ENCODE assay signal across 18 cellular contexts in the genomic region with DNA sequence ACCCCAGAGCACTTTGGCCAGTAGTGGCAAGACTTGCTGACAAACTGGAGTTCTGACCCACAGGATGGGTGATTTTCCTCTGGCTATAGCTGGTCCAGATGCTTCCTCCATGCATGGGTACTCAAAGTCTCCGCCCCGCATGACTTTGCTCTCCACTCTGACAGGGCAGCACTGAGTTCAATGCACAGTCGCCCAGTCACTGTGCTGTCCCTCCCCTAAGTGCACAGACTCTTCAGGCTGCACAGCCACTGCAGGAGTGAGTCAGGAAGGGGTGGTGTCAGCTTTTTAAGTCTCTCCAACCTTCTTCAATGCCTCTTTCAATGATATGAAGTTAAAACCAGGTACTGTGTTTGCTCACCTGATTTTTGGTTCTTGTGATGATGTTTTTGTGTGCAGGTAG. TPM values are rescaled to one million over a fixed set of nuclear protein-coding genes. Genes with fewer than 3 reads are reported as not detected.
DNase-seq lines count a peak whose midpoint lies in the region; ATAC-seq and TF ChIP-seq lines count a peak whose summit lies in the region.
"Had no signal": no experiment of that assay in that cellular context is flagged by ENCODE, and none has a peak within 500 bp of the region (broad histone marks: within the 10 kb centered on the region; RNA-seq: fewer than 3 reads in every experiment).

No MANE protein-coding gene starts in this region.

- WGBS in GM23248 (ENCODE audit: low coverage in 1 of 2, low lambda C conversion rate in 2 of 2, missing lambda C conversion rate in 2 of 2), 2 experiments: 82 to 94% methylated on average over 3 of the region's 3 CpGs

- H3K9me2 ChIP-seq in GM23248 (ENCODE audit: insufficient read depth): no peaks in the 10 kb centered on the region
- H3K9me2 ChIP-seq in PC-3 (replicated peaks; ENCODE audit: low read length): no peaks in the 10 kb centered on the region
- H3K9me2 ChIP-seq: SK-N-SH had no signal

- in situ Hi-C loops in GM23248 (cut with MboI): no loop called here

- TF ChIP-seq CTCF in PC-3 (conservative IDR thresholded peaks at IDR 0.05; ENCODE audit: low read depth, low read length): no peak
- no peak for TF ChIP-seq CTCF in endothelial cell (IDR thresholded peaks at IDR 0.05; ENCODE audit: unreplicated experiment)
- no peak for TF ChIP-seq CTCF in left lung (IDR thresholded peaks at IDR 0.05)

- H3K79me2 ChIP-seq in GM23248 (ENCODE audit: insufficient read depth) (no peaks in the 10 kb centered on the region), PC-3 (ENCODE audit: low read length) (no peaks in the 10 kb centered on the region)

- H3K4me1 ChIP-seq in GM23248 (ENCODE audit: insufficient read depth): no peaks in the 10 kb centered on the region
- no peaks in the 10 kb centered on the region for H3K4me1 ChIP-seq in PC-3 (ENCODE audit: insufficient read depth, low read length)
- H3K4me1 ChIP-seq in left lung: no peaks in the 10 kb centered on the region

- no peaks in the 10 kb centered on the region for H3K9me3 ChIP-seq in GM23248 (ENCODE audit: low read depth)
- no peaks in the 10 kb centered on the region for H3K9me3 ChIP-seq in PC-3 (ENCODE audit: low read length)
- peaks cover 0 to 14% of the 10 kb centered on the region in 2 donors for H3K9me3 ChIP-seq in left lung
- H3K9me3 ChIP-seq: SK-N-SH had no signal

- H3F3A ChIP-seq in GM23248 (ENCODE audit: insufficient read depth): no peaks in the 10 kb centered on the region
- no peaks in the 10 kb centered on the region for H3F3A ChIP-seq in PC-3 (ENCODE audit: low read length, unreplicated experiment)

- H3K27ac ChIP-seq in GM23248 (no peak overlapping the region), PC-3 (ENCODE audit: low read length) (no peak overlapping the region), left lung (no peak overlapping the region)

- H3K36me3 ChIP-seq in GM23248 (ENCODE audit: low read depth) (no peaks in the 10 kb centered on the region), PC-3 (ENCODE audit: low read depth, low read length) (no peaks in the 10 kb centered on the region), left lung (no peaks in the 10 kb centered on the region)
- H3K36me3 ChIP-seq: MG63 had no signal

- H3K4me1 Mint-ChIP-seq in endothelial cell (ENCODE audit: unreplicated experiment): no peaks in the 10 kb centered on the region
- H3K4me1 Mint-ChIP-seq: CD4-positive, alpha-beta memory T cell had no signal

- H3K9ac ChIP-seq in GM23248 (no peak overlapping the region), PC-3 (ENCODE audit: low read length) (no peak overlapping the region)
- H3K9ac ChIP-seq: SK-N-SH had no signal

- no peaks in the 10 kb centered on the region for H4K20me1 ChIP-seq in GM23248 (ENCODE audit: insufficient read depth)
- no peaks in the 10 kb centered on the region for H4K20me1 ChIP-seq in PC-3 (ENCODE audit: low read length)

- no TSS peak for BruUV-seq in PC-3 (replicated peaks; lab: Mats Ljungman, UMichigan)

- no peak for ATAC-seq in PC-3
- ATAC-seq in left lung: peak; percentile 23
- ATAC-seq in SK-N-SH treated with all-trans-retinoic acid at 6 μM for 48 hours: no peak
- ATAC-seq: Panc1 had no signal

- H2AFZ ChIP-seq in GM23248 (no peak overlapping the region), PC-3 (ENCODE audit: low read length) (no peak overlapping the region)

- no peaks in the 10 kb centered on the region for H3K36me3 Mint-ChIP-seq in endothelial cell (ENCODE audit: low read depth, unreplicated experiment)

- H3K27me3 Mint-ChIP-seq in endothelial cell (ENCODE audit: unreplicated experiment): peaks cover 3% of the 10 kb centered on the region

- DNase-seq in GM23248 (peak; percentile 1), PC-3 (peak; percentile 17), endothelial cell (ENCODE audit: low spot score) (no peak), left lung (no peak), ureter (ENCODE audit: low spot score) (no peak), GM19238 (ENCODE audit: insufficient read length, low spot score) (no peak)
- DNase-seq: CD4-positive, alpha-beta memory T cell; DMS79 treated with DMSO at 0.1 percent for 48 hours; H7; MG63; NCI-H1092; NCI-H146; NCI-H2081; NCI-H748 treated with DMSO at 0.1 percent for 48 hours; Right ventricle myocardium superior; SK-N-SH had no signal

- H3K4me2 ChIP-seq in GM23248 (ENCODE audit: unreplicated experiment) (no peak overlapping the region), PC-3 (ENCODE audit: low read length) (no peak overlapping the region)
- H3K4me2 ChIP-seq: SK-N-SH had no signal

- H3K4me3 Mint-ChIP-seq in endothelial cell (ENCODE audit: unreplicated experiment): no peak overlapping the region
- H3K4me3 Mint-ChIP-seq: CD4-positive, alpha-beta memory T cell had no signal

- H3K27me3 ChIP-seq in GM23248 (replicated peaks; ENCODE audit: insufficient read depth) (no peaks in the 10 kb centered on the region), PC-3 (ENCODE audit: low read length) (no peaks in the 10 kb centered on the region), left lung (no peaks in the 10 kb centered on the region)
- H3K27me3 ChIP-seq: MG63 had no signal

- H3K27ac Mint-ChIP-seq in endothelial cell (ENCODE audit: unreplicated experiment): peak overlapping the region; percentile 8
- H3K27ac Mint-ChIP-seq: CD4-positive, alpha-beta memory T cell had no signal

- no peak overlapping the region for H3K4me3 ChIP-seq in GM23248
- H3K4me3 ChIP-seq in PC-3 (ENCODE audit: low read length): no peak overlapping the region
- H3K4me3 ChIP-seq in left lung: no peak overlapping the region
- H3K4me3 ChIP-seq: MG63 had no signal

- H3K9me3 Mint-ChIP-seq in endothelial cell (ENCODE audit: unreplicated experiment): no peaks in the 10 kb centered on the region

- POLR2A ChIA-PET in PC-3 (lab: Charles Lee; ENCODE audit: unreplicated experiment): no interaction called here

- CTCF ChIA-PET in PC-3 (lab: Charles Lee): no interaction called here

- intact Hi-C loops in PC-3 (cut with micrococcal nuclease) (no loop called here), left lung (cut with DNase I) (no loop called here)

TF ChIP-seq in SK-N-SH treated with all-trans-retinoic acid at 6 μM for 48 hours, 23 proteins besides CTCF, POLR2A, EP300 and RAD21:
- no peak for TF ChIP-seq RARB (CRISPR knock-in tag; IDR thresholded peaks at IDR 0.05)
- no peak for TF ChIP-seq ARNTL (CRISPR knock-in tag; IDR thresholded peaks at IDR 0.05; ENCODE audit: borderline replicate concordance, low read depth)
- no peak for TF ChIP-seq GLIS3 (CRISPR knock-in tag; IDR thresholded peaks at IDR 0.05)
- no peak for TF ChIP-seq ZNF8 (CRISPR knock-in tag; IDR thresholded peaks at IDR 0.05)
- no peak for TF ChIP-seq ZNF70 (CRISPR knock-in tag; IDR thresholded peaks at IDR 0.05)
- no peak for TF ChIP-seq TOX (CRISPR knock-in tag; IDR thresholded peaks at IDR 0.05; ENCODE audit: borderline replicate concordance)
- TF ChIP-seq CSDC2 (CRISPR knock-in tag; IDR thresholded peaks at IDR 0.05): no peak
- no peak for TF ChIP-seq BACH2 (CRISPR knock-in tag; IDR thresholded peaks at IDR 0.05; ENCODE audit: borderline replicate concordance)
- TF ChIP-seq ESRRG (CRISPR knock-in tag; IDR thresholded peaks at IDR 0.05): no peak
- TF ChIP-seq, protein P1, sequence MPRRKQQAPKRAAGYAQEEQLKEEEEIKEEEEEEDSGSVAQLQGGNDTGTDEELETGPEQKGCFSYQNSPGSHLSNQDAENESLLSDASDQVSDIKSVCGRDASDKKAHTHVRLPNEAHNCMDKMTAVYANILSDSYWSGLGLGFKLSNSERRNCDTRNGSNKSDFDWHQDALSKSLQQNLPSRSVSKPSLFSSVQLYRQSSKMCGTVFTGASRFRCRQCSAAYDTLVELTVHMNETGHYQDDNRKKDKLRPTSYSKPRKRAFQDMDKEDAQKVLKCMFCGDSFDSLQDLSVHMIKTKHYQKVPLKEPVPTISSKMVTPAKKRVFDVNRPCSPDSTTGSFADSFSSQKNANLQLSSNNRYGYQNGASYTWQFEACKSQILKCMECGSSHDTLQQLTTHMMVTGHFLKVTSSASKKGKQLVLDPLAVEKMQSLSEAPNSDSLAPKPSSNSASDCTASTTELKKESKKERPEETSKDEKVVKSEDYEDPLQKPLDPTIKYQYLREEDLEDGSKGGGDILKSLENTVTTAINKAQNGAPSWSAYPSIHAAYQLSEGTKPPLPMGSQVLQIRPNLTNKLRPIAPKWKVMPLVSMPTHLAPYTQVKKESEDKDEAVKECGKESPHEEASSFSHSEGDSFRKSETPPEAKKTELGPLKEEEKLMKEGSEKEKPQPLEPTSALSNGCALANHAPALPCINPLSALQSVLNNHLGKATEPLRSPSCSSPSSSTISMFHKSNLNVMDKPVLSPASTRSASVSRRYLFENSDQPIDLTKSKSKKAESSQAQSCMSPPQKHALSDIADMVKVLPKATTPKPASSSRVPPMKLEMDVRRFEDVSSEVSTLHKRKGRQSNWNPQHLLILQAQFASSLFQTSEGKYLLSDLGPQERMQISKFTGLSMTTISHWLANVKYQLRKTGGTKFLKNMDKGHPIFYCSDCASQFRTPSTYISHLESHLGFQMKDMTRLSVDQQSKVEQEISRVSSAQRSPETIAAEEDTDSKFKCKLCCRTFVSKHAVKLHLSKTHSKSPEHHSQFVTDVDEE (CRISPR knock-in tag; IDR thresholded peaks at IDR 0.05): no peak

RNA-seq across cellular contexts. Expression of gene TEX9, which starts 17.8 kb away (rescaled TPM):
- 3.7 and 4.3 TPM in 2 replicates for total RNA-seq in GM23248 (2014; rRNA removed; shearing (Covaris generic))
- polyA plus RNA-seq in GM23248 (2016; fragmentation: Nextera tagmentation; extraction: Ambion mirVana): 3.5 and 3.6 TPM in 2 replicates
- 2.4 and 3.3 TPM in 2 replicates for total RNA-seq in PC-3 (2014; rRNA removed)
- total RNA-seq in endothelial cell (ENCODE audit: unreplicated experiment): 12.8 TPM
- 1 to 10 TPM; 6.3 to 7.0 TPM for total RNA-seq in left lung
- total RNA-seq in ureter: 20.5 TPM

Comparison
In these comparisons a context has a peak if more than half of its experiments do, and no peak if none do; other contexts are left out.
1. DNase-seq: peak in GM23248 (single experiment) and PC-3 (single experiment); none in endothelial cell (single experiment), left lung (0 of 2), ureter (single experiment) and GM19238 (single experiment).